In the genomic region with DNA sequence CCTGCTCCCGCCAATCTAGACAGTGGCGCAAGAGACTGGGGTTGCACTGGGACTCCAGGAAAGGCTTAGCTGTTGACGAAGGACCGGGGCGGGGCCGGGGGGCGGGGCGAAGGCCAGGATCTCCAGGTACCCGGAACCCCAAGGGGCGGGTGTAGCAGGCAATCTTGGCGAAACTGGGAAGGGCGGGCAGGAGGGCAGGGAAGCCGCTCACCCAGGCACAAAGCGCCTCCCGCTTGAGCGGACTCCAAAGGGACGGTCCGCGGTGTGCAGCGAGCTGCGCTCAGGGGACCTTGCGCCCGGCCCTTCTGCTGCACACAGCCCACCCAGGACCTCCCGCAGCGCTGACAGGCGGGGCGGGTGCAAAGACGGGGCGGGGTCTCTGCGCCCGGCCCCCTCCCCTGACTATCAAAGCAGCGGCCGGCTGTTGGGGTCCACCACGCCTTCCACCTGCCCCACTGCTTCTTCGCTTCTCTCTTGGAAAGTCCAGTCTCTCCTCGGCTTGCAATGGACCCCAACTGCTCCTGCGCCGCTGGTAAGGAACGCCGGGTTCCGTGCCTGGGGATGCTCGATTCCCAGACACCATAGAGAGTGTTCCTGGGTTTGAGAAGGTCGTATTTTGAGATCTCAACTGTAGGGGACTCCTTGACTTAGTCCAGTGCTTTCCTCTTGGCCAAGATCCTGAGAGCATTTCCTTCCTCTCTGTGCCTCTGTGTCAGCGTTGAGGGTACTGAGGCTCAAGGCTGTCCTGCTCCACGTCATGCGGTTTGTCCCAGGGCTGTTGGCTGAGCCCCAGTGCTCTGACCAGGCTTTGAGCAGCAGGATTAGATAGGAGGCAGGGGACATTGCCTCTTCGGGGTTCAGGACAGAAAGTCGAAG, we compare ENCODE assay signal across 8 cellular contexts. TPM values are rescaled to one million over a fixed set of nuclear protein-coding genes. Genes with fewer than 3 reads are reported as not detected.
A peak's percentile ranks its signal among the peaks of the same experiment; 100 is the strongest.
DNase-seq lines count a peak whose midpoint lies in the region; ATAC-seq and TF ChIP-seq lines count a peak whose summit lies in the region.

A gene (plus strand): TSS at position 405 of the 876 bp plus-strand sequence. CDS start 100 bp downstream, at position 505.

- peak; percentile 58 for ATAC-seq in GM19463 (IDR thresholded peaks at IDR 0.05; ENCODE audit: unreplicated experiment)
- peak; percentile 83 for ATAC-seq in activated CD8-positive, alpha-beta T cell treated with anti-CD3 and anti-CD28 coated beads for 36 hours
- no peak for ATAC-seq in GM19035 (IDR thresholded peaks at IDR 0.05; ENCODE audit: unreplicated experiment)

- POLR2A ChIA-PET in activated CD8-positive, alpha-beta T cell treated with anti-CD3 and anti-CD28 coated beads for 36 hours (lab: Charles Lee): interaction anchor here (1.0 kb wide), 1 partner anchor 32 kb away, joined by 3 read pairs; a partner anchor contains a TSS

- H3K4me3 Mint-ChIP-seq in activated CD8-positive, alpha-beta T cell treated with anti-CD3 and anti-CD28 coated beads for 36 hours: peak within 1 kb of the TSS; percentile 92

- H3K9me3 Mint-ChIP-seq in activated CD8-positive, alpha-beta T cell treated with anti-CD3 and anti-CD28 coated beads for 36 hours: no peaks in the 10 kb centered on the region

- H3K4me1 Mint-ChIP-seq in activated CD8-positive, alpha-beta T cell treated with anti-CD3 and anti-CD28 coated beads for 36 hours (ENCODE audit: low read depth): peaks cover 14% of the 10 kb centered on the region

- no peaks in the 10 kb centered on the region for H3K27me3 Mint-ChIP-seq in activated CD8-positive, alpha-beta T cell treated with anti-CD3 and anti-CD28 coated beads for 36 hours

- CTCF ChIA-PET in activated CD8-positive, alpha-beta T cell treated with anti-CD3 and anti-CD28 coated beads for 36 hours (lab: Charles Lee): interaction anchor here (2.8 kb wide), 1 partner anchor 14 kb away, joined by 14 read pairs; no protein-coding TSS in a partner anchor

- TF ChIP-seq CTCF in activated CD8-positive, alpha-beta T cell treated with anti-CD3 and anti-CD28 coated beads for 36 hours (IDR thresholded peaks at IDR 0.05): no peak

- peak within 1 kb of the TSS; percentile 82 for H3K27ac Mint-ChIP-seq in activated CD8-positive, alpha-beta T cell treated with anti-CD3 and anti-CD28 coated beads for 36 hours

- intact Hi-C loops in activated CD8-positive, alpha-beta T cell treated with anti-CD3 and anti-CD28 coated beads for 36 hours (cut with micrococcal nuclease): no loop called here

- DNase-seq in NCI-H460 (ENCODE audit: extremely low read depth, low read depth) (peak; percentile 59), ecto neural progenitor cell (ENCODE audit: low spot score) (peak; percentile 86), medulla oblongata (ENCODE audit: extremely low spot score) (peak; percentile 69), NK-92 (lab: John Stamatoyannopoulos, UW; ENCODE audit: unreplicated experiment) (no peak)
- peak; percentile 82 for DNase-seq in activated CD8-positive, alpha-beta T cell treated with anti-CD3 and anti-CD28 coated beads for 36 hours
- peak in 2 of 3 donors; percentile 49 to 74 for DNase-seq in stimulated activated CD4-positive, alpha-beta T cell treated with anti-CD3 and anti-CD28 coated beads, TNF-alpha, amount 100 ng/mL, for 48 hours (ENCODE audit: low read depth in 3 of 3)

- peaks cover 3% of the 10 kb centered on the region for H3K36me3 Mint-ChIP-seq in activated CD8-positive, alpha-beta T cell treated with anti-CD3 and anti-CD28 coated beads for 36 hours (ENCODE audit: low read depth)

RNA-seq across cellular contexts. Expression of the gene that starts here (rescaled TPM):
- total RNA-seq in NCI-H460 (2014; rRNA removed; shearing (Covaris generic)): 0.72 and 0.97 TPM in 2 replicates
- polyA plus RNA-seq in NCI-H460 (2014; cell fraction: nucleus; rRNA removed): not detected in 2 replicates
- total RNA-seq in activated CD8-positive, alpha-beta T cell treated with anti-CD3 and anti-CD28 coated beads for 36 hours: 1 to 10 TPM; 7.7 to 9.0 TPM

Comparison
In these comparisons a context has a peak if more than half of its experiments do, and no peak if none do; other contexts are left out.
1. Peak in DNase-seq in NCI-H460; RNA of the gene not detected or under 1 TPM.